1 cellular context compared by ENCODE assay signal in the genomic region with DNA sequence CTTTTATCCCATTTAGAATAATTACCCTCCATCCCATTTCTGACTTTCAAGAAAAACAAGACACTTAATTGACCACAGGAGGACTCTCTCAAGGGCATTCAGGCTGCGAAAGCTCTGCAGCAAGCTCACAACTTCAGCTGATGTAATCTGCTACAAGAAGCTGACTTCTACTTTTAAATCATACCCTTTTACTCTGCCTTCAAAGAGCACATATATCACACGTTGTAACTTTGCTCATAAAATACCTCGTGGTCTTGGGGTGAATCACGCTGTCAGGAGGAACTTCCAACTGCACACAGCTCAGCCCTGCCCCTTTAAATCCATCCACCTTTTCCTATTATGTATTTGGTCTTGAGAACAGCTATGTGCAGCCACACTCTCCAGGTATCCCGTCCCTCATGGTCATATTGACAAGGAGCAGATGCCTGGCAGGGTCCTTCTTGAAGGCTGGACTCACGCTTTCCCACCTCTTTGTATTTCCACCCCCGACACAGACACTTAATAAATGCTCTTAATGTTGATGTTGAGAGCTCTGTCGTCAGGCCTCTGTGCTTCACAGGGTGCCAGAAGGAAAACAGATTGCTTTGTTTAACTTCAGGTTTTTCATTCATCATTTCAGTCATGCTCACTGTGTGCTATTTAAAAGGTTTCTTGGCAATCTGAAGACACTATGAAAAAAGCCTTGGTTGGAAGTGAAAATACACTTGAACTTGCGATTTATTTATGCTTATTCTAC.
TF ChIP-seq lines count a peak whose summit lies in the region.

No MANE protein-coding gene starts in this region.

TF ChIP-seq in K562, 482 proteins besides CTCF, POLR2A, EP300 and RAD21:
- TF ChIP-seq ETS2 (tag; IDR thresholded peaks at IDR 0.05; ENCODE audit: borderline replicate concordance, poor library complexity, severe bottlenecking) (no peak), ELF1 (tag; IDR thresholded peaks at IDR 0.05) (no peak), ESRRA (IDR thresholded peaks at IDR 0.05; ENCODE audit: borderline replicate concordance, low read depth) (peak; percentile 68; the same call in 1 of the 2 replicates), L3MBTL2 (IDR thresholded peaks at IDR 0.05) (peak; percentile 57), CCNT2 (IDR thresholded peaks at IDR 0.05; ENCODE audit: borderline replicate concordance, extremely low read depth, insufficient read length, low read depth, low read length) (no peak), CREM (IDR thresholded peaks at IDR 0.05; ENCODE audit: low read depth) (no peak), ZNF175 (CRISPR knock-in tag; IDR thresholded peaks at IDR 0.05; ENCODE audit: low read depth) (peak; percentile 76; the same call in 1 of the 2 replicates), FUS (optimal IDR thresholded peaks at IDR 0.05; ENCODE audit: low read depth, low read length) (no peak), MED1 (CRISPR knock-in tag; IDR thresholded peaks at IDR 0.05; ENCODE audit: borderline replicate concordance) (no peak), ZFPM2 (CRISPR knock-in tag; IDR thresholded peaks at IDR 0.05) (no peak), MEIS2 (IDR thresholded peaks at IDR 0.05; ENCODE audit: partially characterized antibody) (peak; percentile 58), FOXP1 (CRISPR knock-in tag; IDR thresholded peaks at IDR 0.05) (no peak), IRF2 (CRISPR knock-in tag; IDR thresholded peaks at IDR 0.05) (no peak), ZNF766 (CRISPR knock-in tag; conservative IDR thresholded peaks at IDR 0.05) (no peak), CEBPG (CRISPR knock-in tag; IDR thresholded peaks at IDR 0.05) (no peak), CEBPG (tag; conservative IDR thresholded peaks at IDR 0.05 in 1 of 2, IDR thresholded peaks at IDR 0.05 in 1 of 2) (peak in 1 of 2 experiments; percentile 72; a peak in 2 of 4 replicates), ZNF436 (CRISPR knock-in tag; IDR thresholded peaks at IDR 0.05) (no peak), MAFK (IDR thresholded peaks at IDR 0.05; ENCODE audit: low read length) (no peak), ELF2 (CRISPR knock-in tag; IDR thresholded peaks at IDR 0.05) (no peak)
- TF ChIP-seq, protein P1, sequence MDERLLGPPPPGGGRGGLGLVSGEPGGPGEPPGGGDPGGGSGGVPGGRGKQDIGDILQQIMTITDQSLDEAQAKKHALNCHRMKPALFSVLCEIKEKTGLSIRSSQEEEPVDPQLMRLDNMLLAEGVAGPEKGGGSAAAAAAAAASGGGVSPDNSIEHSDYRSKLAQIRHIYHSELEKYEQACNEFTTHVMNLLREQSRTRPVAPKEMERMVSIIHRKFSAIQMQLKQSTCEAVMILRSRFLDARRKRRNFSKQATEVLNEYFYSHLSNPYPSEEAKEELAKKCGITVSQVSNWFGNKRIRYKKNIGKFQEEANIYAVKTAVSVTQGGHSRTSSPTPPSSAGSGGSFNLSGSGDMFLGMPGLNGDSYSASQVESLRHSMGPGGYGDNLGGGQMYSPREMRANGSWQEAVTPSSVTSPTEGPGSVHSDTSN (CRISPR knock-in tag; IDR thresholded peaks at IDR 0.05; ENCODE audit: low read depth), result no peak
- TF ChIP-seq, protein P1 (tag; conservative IDR thresholded peaks at IDR 0.05; ENCODE audit: low read depth), result peak; percentile 57
- TF ChIP-seq, protein P2, sequence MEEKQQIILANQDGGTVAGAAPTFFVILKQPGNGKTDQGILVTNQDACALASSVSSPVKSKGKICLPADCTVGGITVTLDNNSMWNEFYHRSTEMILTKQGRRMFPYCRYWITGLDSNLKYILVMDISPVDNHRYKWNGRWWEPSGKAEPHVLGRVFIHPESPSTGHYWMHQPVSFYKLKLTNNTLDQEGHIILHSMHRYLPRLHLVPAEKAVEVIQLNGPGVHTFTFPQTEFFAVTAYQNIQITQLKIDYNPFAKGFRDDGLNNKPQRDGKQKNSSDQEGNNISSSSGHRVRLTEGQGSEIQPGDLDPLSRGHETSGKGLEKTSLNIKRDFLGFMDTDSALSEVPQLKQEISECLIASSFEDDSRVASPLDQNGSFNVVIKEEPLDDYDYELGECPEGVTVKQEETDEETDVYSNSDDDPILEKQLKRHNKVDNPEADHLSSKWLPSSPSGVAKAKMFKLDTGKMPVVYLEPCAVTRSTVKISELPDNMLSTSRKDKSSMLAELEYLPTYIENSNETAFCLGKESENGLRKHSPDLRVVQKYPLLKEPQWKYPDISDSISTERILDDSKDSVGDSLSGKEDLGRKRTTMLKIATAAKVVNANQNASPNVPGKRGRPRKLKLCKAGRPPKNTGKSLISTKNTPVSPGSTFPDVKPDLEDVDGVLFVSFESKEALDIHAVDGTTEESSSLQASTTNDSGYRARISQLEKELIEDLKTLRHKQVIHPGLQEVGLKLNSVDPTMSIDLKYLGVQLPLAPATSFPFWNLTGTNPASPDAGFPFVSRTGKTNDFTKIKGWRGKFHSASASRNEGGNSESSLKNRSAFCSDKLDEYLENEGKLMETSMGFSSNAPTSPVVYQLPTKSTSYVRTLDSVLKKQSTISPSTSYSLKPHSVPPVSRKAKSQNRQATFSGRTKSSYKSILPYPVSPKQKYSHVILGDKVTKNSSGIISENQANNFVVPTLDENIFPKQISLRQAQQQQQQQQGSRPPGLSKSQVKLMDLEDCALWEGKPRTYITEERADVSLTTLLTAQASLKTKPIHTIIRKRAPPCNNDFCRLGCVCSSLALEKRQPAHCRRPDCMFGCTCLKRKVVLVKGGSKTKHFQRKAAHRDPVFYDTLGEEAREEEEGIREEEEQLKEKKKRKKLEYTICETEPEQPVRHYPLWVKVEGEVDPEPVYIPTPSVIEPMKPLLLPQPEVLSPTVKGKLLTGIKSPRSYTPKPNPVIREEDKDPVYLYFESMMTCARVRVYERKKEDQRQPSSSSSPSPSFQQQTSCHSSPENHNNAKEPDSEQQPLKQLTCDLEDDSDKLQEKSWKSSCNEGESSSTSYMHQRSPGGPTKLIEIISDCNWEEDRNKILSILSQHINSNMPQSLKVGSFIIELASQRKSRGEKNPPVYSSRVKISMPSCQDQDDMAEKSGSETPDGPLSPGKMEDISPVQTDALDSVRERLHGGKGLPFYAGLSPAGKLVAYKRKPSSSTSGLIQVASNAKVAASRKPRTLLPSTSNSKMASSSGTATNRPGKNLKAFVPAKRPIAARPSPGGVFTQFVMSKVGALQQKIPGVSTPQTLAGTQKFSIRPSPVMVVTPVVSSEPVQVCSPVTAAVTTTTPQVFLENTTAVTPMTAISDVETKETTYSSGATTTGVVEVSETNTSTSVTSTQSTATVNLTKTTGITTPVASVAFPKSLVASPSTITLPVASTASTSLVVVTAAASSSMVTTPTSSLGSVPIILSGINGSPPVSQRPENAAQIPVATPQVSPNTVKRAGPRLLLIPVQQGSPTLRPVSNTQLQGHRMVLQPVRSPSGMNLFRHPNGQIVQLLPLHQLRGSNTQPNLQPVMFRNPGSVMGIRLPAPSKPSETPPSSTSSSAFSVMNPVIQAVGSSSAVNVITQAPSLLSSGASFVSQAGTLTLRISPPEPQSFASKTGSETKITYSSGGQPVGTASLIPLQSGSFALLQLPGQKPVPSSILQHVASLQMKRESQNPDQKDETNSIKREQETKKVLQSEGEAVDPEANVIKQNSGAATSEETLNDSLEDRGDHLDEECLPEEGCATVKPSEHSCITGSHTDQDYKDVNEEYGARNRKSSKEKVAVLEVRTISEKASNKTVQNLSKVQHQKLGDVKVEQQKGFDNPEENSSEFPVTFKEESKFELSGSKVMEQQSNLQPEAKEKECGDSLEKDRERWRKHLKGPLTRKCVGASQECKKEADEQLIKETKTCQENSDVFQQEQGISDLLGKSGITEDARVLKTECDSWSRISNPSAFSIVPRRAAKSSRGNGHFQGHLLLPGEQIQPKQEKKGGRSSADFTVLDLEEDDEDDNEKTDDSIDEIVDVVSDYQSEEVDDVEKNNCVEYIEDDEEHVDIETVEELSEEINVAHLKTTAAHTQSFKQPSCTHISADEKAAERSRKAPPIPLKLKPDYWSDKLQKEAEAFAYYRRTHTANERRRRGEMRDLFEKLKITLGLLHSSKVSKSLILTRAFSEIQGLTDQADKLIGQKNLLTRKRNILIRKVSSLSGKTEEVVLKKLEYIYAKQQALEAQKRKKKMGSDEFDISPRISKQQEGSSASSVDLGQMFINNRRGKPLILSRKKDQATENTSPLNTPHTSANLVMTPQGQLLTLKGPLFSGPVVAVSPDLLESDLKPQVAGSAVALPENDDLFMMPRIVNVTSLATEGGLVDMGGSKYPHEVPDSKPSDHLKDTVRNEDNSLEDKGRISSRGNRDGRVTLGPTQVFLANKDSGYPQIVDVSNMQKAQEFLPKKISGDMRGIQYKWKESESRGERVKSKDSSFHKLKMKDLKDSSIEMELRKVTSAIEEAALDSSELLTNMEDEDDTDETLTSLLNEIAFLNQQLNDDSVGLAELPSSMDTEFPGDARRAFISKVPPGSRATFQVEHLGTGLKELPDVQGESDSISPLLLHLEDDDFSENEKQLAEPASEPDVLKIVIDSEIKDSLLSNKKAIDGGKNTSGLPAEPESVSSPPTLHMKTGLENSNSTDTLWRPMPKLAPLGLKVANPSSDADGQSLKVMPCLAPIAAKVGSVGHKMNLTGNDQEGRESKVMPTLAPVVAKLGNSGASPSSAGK (IDR thresholded peaks at IDR 0.05), result peak; percentile 44; the same call in 1 of the 2 replicates
- TF ChIP-seq, protein P3, sequence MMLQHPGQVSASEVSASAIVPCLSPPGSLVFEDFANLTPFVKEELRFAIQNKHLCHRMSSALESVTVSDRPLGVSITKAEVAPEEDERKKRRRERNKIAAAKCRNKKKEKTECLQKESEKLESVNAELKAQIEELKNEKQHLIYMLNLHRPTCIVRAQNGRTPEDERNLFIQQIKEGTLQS (IDR thresholded peaks at IDR 0.05), result 0 out of 2 replicates have a peak, but pooled peaks have one; percentile 13
- TF ChIP-seq, protein P3 (CRISPR knock-in tag; conservative IDR thresholded peaks at IDR 0.05), result no peak
